3 cellular contexts compared by ENCODE assay signal in the genomic region with DNA sequence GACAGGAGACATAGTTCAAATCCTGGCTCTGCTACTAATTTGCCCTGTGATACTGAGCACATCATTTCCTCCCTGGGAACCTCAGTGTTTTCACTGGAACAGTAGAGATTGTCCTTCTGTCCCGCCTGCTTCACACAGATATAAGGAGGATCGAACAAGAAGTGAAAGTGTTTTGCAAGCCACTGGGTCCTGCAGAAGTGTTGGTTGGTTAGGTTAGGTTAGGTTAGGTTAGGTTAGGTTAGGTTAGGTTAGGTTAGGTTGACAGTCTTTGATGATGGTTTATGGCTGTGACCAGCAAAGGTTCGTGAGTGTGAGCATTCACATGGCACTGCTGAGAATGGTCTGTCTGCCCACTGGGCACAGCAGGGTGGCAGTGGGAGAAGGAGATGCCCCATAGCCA.
TF ChIP-seq lines count a peak whose summit lies in the region.

No MANE protein-coding gene starts in this region.

TF ChIP-seq in IMR-90, 13 proteins besides CTCF, POLR2A, EP300 and RAD21:
- no peak for TF ChIP-seq BHLHE40 (IDR thresholded peaks at IDR 0.05; ENCODE audit: low read depth, low read length)
- TF ChIP-seq FOS (IDR thresholded peaks at IDR 0.05; ENCODE audit: low read depth, low read length): no peak
- TF ChIP-seq CEBPB (IDR thresholded peaks at IDR 0.05; ENCODE audit: low read depth, low read length): no peak
- TF ChIP-seq, protein P1, sequence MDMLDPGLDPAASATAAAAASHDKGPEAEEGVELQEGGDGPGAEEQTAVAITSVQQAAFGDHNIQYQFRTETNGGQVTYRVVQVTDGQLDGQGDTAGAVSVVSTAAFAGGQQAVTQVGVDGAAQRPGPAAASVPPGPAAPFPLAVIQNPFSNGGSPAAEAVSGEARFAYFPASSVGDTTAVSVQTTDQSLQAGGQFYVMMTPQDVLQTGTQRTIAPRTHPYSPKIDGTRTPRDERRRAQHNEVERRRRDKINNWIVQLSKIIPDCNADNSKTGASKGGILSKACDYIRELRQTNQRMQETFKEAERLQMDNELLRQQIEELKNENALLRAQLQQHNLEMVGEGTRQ (IDR thresholded peaks at IDR 0.05; ENCODE audit: low read depth, low read length): no peak
- TF ChIP-seq MXI1 (IDR thresholded peaks at IDR 0.05; ENCODE audit: borderline replicate concordance, low read depth, low read length): no peak
- no peak for TF ChIP-seq ELK1 (IDR thresholded peaks at IDR 0.05; ENCODE audit: borderline replicate concordance, low read depth, low read length)
- TF ChIP-seq MAFK (IDR thresholded peaks at IDR 0.05; ENCODE audit: low read depth, low read length): no peak
- no peak for TF ChIP-seq MAZ (IDR thresholded peaks at IDR 0.05; ENCODE audit: borderline replicate concordance, low read depth, low read length)
- no peak for TF ChIP-seq RFX5 (IDR thresholded peaks at IDR 0.05; ENCODE audit: low read depth, low read length)
- TF ChIP-seq CHD1 (IDR thresholded peaks at IDR 0.05; ENCODE audit: low read depth, low read length): no peak
- TF ChIP-seq SMC3 (IDR thresholded peaks at IDR 0.05; ENCODE audit: low read depth, low read length): no peak
- TF ChIP-seq RCOR1 (IDR thresholded peaks at IDR 0.05; ENCODE audit: insufficient replicate concordance, low read length): no peak
- no peak for TF ChIP-seq NFE2L2 (IDR thresholded peaks at IDR 0.05; ENCODE audit: low read depth, low read length)

TF ChIP-seq in endothelial cell of umbilical vein, 7 proteins besides CTCF, POLR2A, EP300 and RAD21:
- TF ChIP-seq EZH2 (IDR thresholded peaks at IDR 0.05; ENCODE audit: borderline replicate concordance, low read depth, low read length, severe bottlenecking): no peak
- no peak for TF ChIP-seq GATA2 (IDR thresholded peaks at IDR 0.05; ENCODE audit: insufficient read depth, insufficient read length, low read depth, low read length)
- TF ChIP-seq FOS (IDR thresholded peaks at IDR 0.05; ENCODE audit: borderline replicate concordance, insufficient read depth, low read length): no peak
- no peak for TF ChIP-seq JUN (IDR thresholded peaks at IDR 0.05; ENCODE audit: borderline replicate concordance, insufficient read depth, insufficient read length, low read depth)
- TF ChIP-seq MYC (IDR thresholded peaks at IDR 0.05; ENCODE audit: low read depth, low read length): no peak
- no peak for TF ChIP-seq POLR2AphosphoS5 (IDR thresholded peaks at IDR 0.05; ENCODE audit: insufficient read depth, low read depth, low read length)
- TF ChIP-seq MAX (IDR thresholded peaks at IDR 0.05; ENCODE audit: insufficient read depth, insufficient read length): no peak

TF ChIP-seq in GM12891, 5 proteins besides CTCF, POLR2A, EP300 and RAD21:
- no peak for TF ChIP-seq TAF1 (IDR thresholded peaks at IDR 0.05; ENCODE audit: low read depth, low read length)
- no peak for TF ChIP-seq POU2F2 (IDR thresholded peaks at IDR 0.05; ENCODE audit: low read depth, low read length)
- TF ChIP-seq SPI1 (IDR thresholded peaks at IDR 0.05; ENCODE audit: low read depth, low read length): no peak
- no peak for TF ChIP-seq PAX5 (IDR thresholded peaks at IDR 0.05; ENCODE audit: insufficient read depth, low read length, severe bottlenecking)
- TF ChIP-seq POLR2AphosphoS5 (IDR thresholded peaks at IDR 0.05; ENCODE audit: low read depth, low read length): no peak
